Comparison of ENCODE assay signal across 1 cellular context in the genomic region with DNA sequence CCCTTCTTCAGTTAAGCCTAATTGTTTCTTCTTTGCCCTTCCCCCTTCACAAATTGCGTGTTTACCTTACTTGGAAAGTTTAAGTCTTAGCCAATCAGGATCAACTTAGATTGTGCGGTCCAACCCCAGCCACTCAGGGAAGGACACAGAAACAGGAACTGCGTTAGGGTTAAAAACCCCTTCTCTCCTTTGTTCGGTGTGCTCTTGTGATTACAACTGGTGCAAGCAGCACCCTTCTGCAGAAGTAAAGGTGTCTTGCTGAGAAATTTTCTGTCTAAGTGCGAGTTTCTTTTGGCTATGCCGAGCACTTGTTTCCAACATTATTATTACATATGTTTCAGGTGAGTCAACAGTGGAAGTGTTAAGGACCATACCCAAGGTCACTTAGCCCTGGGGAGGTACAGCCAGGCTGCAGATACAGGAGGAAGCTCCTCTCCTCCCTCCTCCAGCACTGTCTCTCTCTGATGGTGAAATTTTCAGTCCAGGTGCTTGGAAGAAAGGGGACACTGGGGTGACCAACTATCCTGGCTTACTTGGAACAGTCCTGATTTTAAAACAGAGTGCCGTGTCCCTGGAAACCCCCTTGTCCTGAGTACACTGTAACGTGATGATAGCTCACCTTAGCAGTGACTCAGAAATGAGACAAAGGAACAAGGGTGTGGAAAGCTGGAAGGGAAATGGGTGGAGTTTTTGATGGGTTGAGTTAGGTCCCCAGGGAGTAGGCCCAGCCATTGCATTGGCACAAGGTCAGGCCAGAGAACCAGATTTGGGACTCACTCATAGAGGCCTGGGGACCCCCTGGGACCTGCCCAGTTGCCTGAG.
TF ChIP-seq lines count a peak whose summit lies in the region.

No MANE protein-coding gene starts in this region.

TF ChIP-seq in H1, 55 proteins besides CTCF, POLR2A, EP300 and RAD21 (continued from another document):
- no peak for TF ChIP-seq SRF (IDR thresholded peaks at IDR 0.05; ENCODE audit: low read depth, low read length)
- TF ChIP-seq RBBP5 (IDR thresholded peaks at IDR 0.05; ENCODE audit: borderline replicate concordance, low read depth, low read length), result no peak
- no peak for TF ChIP-seq NANOG (IDR thresholded peaks at IDR 0.05; ENCODE audit: insufficient read depth, low read depth, low read length, poor library complexity, severe bottlenecking)
- no peak for TF ChIP-seq EZH2 (IDR thresholded peaks at IDR 0.05; ENCODE audit: low read depth, low read length, severe bottlenecking)
